ENCODE assay signal across 1 cellular context in the genomic region with DNA sequence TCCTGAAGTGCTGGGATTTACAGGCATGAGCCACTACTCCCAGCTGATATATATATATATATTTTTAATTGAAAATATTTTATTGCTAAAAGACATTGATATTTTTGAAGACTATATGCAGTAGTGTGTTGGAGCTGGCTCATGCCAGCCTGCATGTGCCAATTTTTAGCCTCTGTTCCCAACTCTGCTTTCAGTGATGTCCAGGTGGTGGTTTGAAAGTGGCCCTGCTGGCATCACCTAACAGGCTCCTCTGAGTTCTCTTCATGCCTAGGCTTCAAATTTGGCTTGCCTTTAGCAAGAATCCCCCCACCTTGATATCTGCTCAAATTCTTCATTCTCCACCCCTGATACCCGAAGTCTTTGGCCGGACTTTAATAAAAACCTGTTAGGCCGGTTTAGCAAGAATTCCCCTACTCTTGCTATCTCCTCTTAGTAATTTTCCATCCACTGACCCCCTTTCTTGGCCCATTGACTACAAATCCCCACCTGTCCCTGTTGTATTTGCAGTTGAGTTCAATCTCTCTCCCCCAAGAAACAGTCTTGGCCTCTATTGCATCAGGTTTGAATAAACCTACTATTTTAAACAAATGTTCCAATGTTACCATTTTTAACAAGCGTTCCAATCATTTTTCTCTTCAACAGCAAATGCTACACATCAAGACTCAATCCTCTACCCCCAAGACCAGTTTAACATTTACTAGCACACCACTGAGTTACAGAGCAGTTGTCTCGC.
TF ChIP-seq lines count a peak whose summit lies in the region.

No MANE protein-coding gene starts in this region.

TF ChIP-seq in SK-N-SH, 30 proteins besides CTCF, POLR2A, EP300 and RAD21 (continued from another document):
- TF ChIP-seq USF1 (IDR thresholded peaks at IDR 0.05; ENCODE audit: borderline replicate concordance, low read depth) = no peak
